In the genomic region with DNA sequence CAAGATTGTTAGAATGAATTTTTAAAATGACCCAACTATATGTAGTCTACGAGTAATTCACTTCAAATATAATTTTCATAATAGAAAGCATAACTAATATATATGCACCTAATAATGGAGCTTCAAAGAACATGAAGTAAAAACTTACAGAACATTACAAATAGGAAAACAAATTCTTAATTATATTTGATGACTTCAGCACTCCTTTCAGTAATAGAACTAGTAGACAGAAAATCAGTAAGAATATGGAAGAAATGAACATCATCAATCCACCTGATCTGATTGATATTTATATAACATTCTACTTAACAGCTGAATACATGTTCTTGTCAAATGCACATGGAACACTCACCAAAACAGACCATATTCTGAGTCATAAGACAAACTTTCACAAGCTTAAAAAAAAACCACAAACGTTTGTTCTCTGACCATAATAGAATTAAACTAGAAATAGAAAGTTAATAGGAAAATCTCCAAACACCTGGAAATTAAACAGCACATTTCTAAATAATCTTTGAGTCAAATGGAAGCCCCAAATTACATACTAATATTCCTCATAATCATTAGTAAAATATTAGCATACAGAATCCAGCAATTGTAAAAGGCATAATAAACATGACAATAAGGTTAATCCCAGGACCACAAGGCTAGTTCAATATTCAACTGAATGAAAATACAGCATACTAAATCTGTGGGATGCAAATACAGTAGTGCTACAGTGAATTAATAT, we compare ENCODE assay signal across 10 cellular contexts. TPM values are rescaled to one million over a fixed set of nuclear protein-coding genes. Genes with fewer than 3 reads are reported as not detected.
DNase-seq lines count a peak whose midpoint lies in the region; ATAC-seq, FAIRE-seq and TF ChIP-seq lines count a peak whose summit lies in the region.
"Had no signal": no experiment of that assay in that cellular context is flagged by ENCODE, and none has a peak within 500 bp of the region (broad histone marks: within the 10 kb centered on the region; RNA-seq: fewer than 3 reads in every experiment).

No MANE protein-coding gene starts in this region.

- H3K27ac ChIP-seq in HepG2 (ENCODE audit: extremely low read length, insufficient read depth, low read length) (no peak overlapping the region), right lobe of liver (no peak overlapping the region)
- H3K27ac ChIP-seq: VCaP had no signal

- in situ Hi-C loops in HepG2 (cut with HindIII; ENCODE audit: extremely low pct_ligation_motif_present, low pct_unique_long_range_greater_than_20kb), result no loop called here
- in situ Hi-C loops in astrocyte of the spinal cord (cut with HindIII; ENCODE audit: low sequenced_read_pairs), result no loop called here

- no peak overlapping the region for H3K9ac ChIP-seq in HepG2 (ENCODE audit: insufficient read depth, low read depth, low read length)

- 85% methylated on average over 2 of the region's 2 CpGs for WGBS in HepG2 (ENCODE audit: low lambda C conversion rate)
- 57% methylated on average over 2 of the region's 2 CpGs for WGBS in right lobe of liver (ENCODE audit: insufficient coverage, low coverage, low lambda C conversion rate, missing lambda C conversion rate)

- TF ChIP-seq EP300 in HepG2 (IDR thresholded peaks at IDR 0.05; ENCODE audit: low read depth in 2 of 2, low read length in 2 of 2), result no peak
- no peak for TF ChIP-seq EP300 in HepG2 (CRISPR knock-in tag; IDR thresholded peaks at IDR 0.05; ENCODE audit: borderline replicate concordance)

- H4K20me1 ChIP-seq in HepG2 (ENCODE audit: insufficient read depth, low read length), result peaks cover 3% of the 10 kb centered on the region; the same call in 1 of the 2 replicates

- peaks cover 44% of the 10 kb centered on the region for H3K79me2 ChIP-seq in HepG2 (ENCODE audit: insufficient read depth, low read length)

- POLR2A ChIA-PET in HepG2 (lab: Yijun Ruan, JAX), result interaction anchor here (1.1 kb wide), 1 partner anchor 47 kb away, joined by 4 read pairs; a partner anchor contains a TSS

- CTCF ChIA-PET in HepG2 (lab: Yijun Ruan, JAX; ENCODE audit: low intra/inter-chr PET ratio, low total read pairs), result no interaction called here

- no peak for ATAC-seq in HepG2
- ATAC-seq in right lobe of liver, result no peak
- peak; percentile 91 for ATAC-seq in HG03354 (IDR thresholded peaks at IDR 0.05; ENCODE audit: poor library complexity, severe bottlenecking, unreplicated experiment)

- no peak for FAIRE-seq in HepG2 (lab: Jason Lieb, UNC)
- no peak for FAIRE-seq in D721Med (lab: Jason Lieb, UNC)

- TF ChIP-seq RAD21 in HepG2 (CRISPR knock-in tag; IDR thresholded peaks at IDR 0.05), result no peak

- DNase-seq in HepG2 (ENCODE audit: low spot score), result no peak
- no peak for DNase-seq in right lobe of liver
- peak; percentile 80 for DNase-seq in astrocyte of the spinal cord (ENCODE audit: low read depth, low spot score)
- no peak for DNase-seq in stimulated activated naive CD4-positive, alpha-beta T cell (lab: John Stamatoyannopoulos, UW)
- no peak for DNase-seq in D721Med (ENCODE audit: insufficient read length, low spot score)
- no peak for DNase-seq in NCI-H748 (lab: John Stamatoyannopoulos, UW; ENCODE audit: unreplicated experiment)
- DNase-seq in DMS 273 treated with DMSO at 0.1 percent for 48 hours (lab: John Stamatoyannopoulos, UW), result no peak
- DNase-seq: naive thymus-derived CD8-positive, alpha-beta T cell had no signal

- H3K9me3 ChIP-seq in HepG2 (ENCODE audit: low read length) (0 out of 2 replicates have a peak, but pooled peaks cover 4% of the 10 kb centered on the region), right lobe of liver (no peaks in the 10 kb centered on the region)

- intact Hi-C loops in HepG2 (cut with micrococcal nuclease; ENCODE audit: unreplicated experiment), result no loop called here
- intact Hi-C loops in right lobe of liver (cut with DNase I), result no loop called here

- TF ChIP-seq POLR2A in HepG2 (IDR thresholded peaks at IDR 0.05; ENCODE audit: insufficient read depth in 1 of 2, low read depth in 2 of 2, low read length in 2 of 2), result no peak
- no peak for TF ChIP-seq POLR2A in right lobe of liver (IDR thresholded peaks at IDR 0.05)

- no peak overlapping the region for H3K4me2 ChIP-seq in HepG2 (ENCODE audit: low read depth, low read length)

- H3K4me3 ChIP-seq in HepG2 (replicated peaks in 1 of 3; ENCODE audit: insufficient read depth in 1 of 3, low read depth in 2 of 3, low read length in 3 of 3), result no peak overlapping the region
- no peak overlapping the region for H3K4me3 ChIP-seq in right lobe of liver
- H3K4me3 ChIP-seq in astrocyte of the spinal cord (ENCODE audit: low read depth, low read length), result no peak overlapping the region

- H3K27me3 ChIP-seq in HepG2 (ENCODE audit: control insufficient read depth in 1 of 2, insufficient read depth in 2 of 2, low read length in 2 of 2) (no peaks in the 10 kb centered on the region), right lobe of liver (no peaks in the 10 kb centered on the region)

- no peak for TF ChIP-seq CTCF in HepG2 (CRISPR knock-in tag; IDR thresholded peaks at IDR 0.05)
- TF ChIP-seq CTCF in right lobe of liver (IDR thresholded peaks at IDR 0.05), result no peak
- no peak for TF ChIP-seq CTCF in astrocyte of the spinal cord (IDR thresholded peaks at IDR 0.05; ENCODE audit: low read depth, low read length)
- no peak for TF ChIP-seq CTCF in D721Med (IDR thresholded peaks at IDR 0.05; ENCODE audit: insufficient read depth, missing control alignments)

- H2AFZ ChIP-seq in HepG2 (ENCODE audit: low read length), result no peak overlapping the region

- H3K4me1 ChIP-seq in HepG2 (ENCODE audit: insufficient read depth, low read length) (no peaks in the 10 kb centered on the region), right lobe of liver (no peaks in the 10 kb centered on the region)

- BruUV-seq in HepG2 (replicated peaks; lab: Mats Ljungman, UMichigan), result no TSS peak

- H3K36me3 ChIP-seq in HepG2 (replicated peaks in 1 of 2; ENCODE audit: control insufficient read depth in 1 of 2, insufficient read depth in 2 of 2, low read length in 2 of 2) (no peaks in the 10 kb centered on the region), right lobe of liver (no peaks in the 10 kb centered on the region)

TF ChIP-seq in HepG2, 621 proteins besides CTCF, POLR2A, EP300 and RAD21 (continues in another document):
- TF ChIP-seq, protein P1, sequence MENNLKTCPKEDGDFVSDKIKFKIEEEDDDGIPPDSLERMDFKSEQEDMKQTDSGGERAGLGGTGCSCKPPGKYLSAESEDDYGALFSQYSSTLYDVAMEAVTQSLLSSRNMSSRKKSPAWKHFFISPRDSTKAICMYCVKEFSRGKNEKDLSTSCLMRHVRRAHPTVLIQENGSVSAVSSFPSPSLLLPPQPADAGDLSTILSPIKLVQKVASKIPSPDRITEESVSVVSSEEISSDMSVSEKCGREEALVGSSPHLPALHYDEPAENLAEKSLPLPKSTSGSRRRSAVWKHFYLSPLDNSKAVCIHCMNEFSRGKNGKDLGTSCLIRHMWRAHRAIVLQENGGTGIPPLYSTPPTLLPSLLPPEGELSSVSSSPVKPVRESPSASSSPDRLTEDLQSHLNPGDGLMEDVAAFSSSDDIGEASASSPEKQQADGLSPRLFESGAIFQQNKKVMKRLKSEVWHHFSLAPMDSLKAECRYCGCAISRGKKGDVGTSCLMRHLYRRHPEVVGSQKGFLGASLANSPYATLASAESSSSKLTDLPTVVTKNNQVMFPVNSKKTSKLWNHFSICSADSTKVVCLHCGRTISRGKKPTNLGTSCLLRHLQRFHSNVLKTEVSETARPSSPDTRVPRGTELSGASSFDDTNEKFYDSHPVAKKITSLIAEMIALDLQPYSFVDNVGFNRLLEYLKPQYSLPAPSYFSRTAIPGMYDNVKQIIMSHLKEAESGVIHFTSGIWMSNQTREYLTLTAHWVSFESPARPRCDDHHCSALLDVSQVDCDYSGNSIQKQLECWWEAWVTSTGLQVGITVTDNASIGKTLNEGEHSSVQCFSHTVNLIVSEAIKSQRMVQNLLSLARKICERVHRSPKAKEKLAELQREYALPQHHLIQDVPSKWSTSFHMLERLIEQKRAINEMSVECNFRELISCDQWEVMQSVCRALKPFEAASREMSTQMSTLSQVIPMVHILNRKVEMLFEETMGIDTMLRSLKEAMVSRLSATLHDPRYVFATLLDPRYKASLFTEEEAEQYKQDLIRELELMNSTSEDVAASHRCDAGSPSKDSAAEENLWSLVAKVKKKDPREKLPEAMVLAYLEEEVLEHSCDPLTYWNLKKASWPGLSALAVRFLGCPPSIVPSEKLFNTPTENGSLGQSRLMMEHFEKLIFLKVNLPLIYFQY (CRISPR knock-in tag; IDR thresholded peaks at IDR 0.05; ENCODE audit: borderline replicate concordance), result no peak
- TF ChIP-seq ZBTB8A (CRISPR knock-in tag; IDR thresholded peaks at IDR 0.05; ENCODE audit: borderline replicate concordance, low read depth) (no peak), ZKSCAN5 (CRISPR knock-in tag; IDR thresholded peaks at IDR 0.05) (no peak), ELF4 (CRISPR knock-in tag; IDR thresholded peaks at IDR 0.05; ENCODE audit: borderline replicate concordance) (no peak), MAFK (conservative IDR thresholded peaks at IDR 0.05 in 1 of 2, IDR thresholded peaks at IDR 0.05 in 1 of 2; ENCODE audit: low read length in 2 of 2) (peak; percentile 29 to 55; a peak in 3 of 4 replicates)

RNA-seq across cellular contexts. Expression of a gene that starts 48.0 kb away (rescaled TPM):
- 13.4 and 14.0 TPM in 2 replicates for total RNA-seq in HepG2 (2016; rRNA removed; fragmentation: Illumina TruSeq; extraction: Trizol)
- total RNA-seq in HepG2 (2016; cell fraction: cytosol; rRNA removed; fragmentation: Illumina TruSeq; extraction: Trizol; ENCODE audit: low read depth), result 22.5 and 25.2 TPM in 2 replicates
- 12.1 and 13.9 TPM in 2 replicates for total RNA-seq in HepG2 (2016; cell fraction: insoluble cytoplasmic fraction; rRNA removed; fragmentation: Illumina TruSeq; extraction: Trizol)
- 14.4 and 19.6 TPM in 2 replicates for total RNA-seq in HepG2 (2016; cell fraction: membrane; rRNA removed; fragmentation: Illumina TruSeq; extraction: Trizol)
- 33.7 and 34.1 TPM in 2 replicates for total RNA-seq in HepG2 (2016; cell fraction: nucleus; rRNA removed; fragmentation: Illumina TruSeq; extraction: Trizol)
- 10.1 and 12.5 TPM in 2 replicates for polyA plus RNA-seq in HepG2 (2011; rRNA removed)
- 5.2 and 8.2 TPM in 2 replicates for polyA plus RNA-seq in HepG2 (2011; cell fraction: cytosol; rRNA removed)
- polyA plus RNA-seq in HepG2 (2011; cell fraction: nucleus; rRNA removed), result 11.9 and 15.4 TPM in 2 replicates
- polyA plus RNA-seq in HepG2 (2012), result 7.5 and 9.3 TPM in 2 replicates
- polyA plus RNA-seq in HepG2 (2016; cell fraction: cytosol; fragmentation: Illumina TruSeq; extraction: Trizol; ENCODE audit: low read depth), result 2.9 and 3.9 TPM in 2 replicates
- polyA plus RNA-seq in HepG2 (2016; cell fraction: insoluble cytoplasmic fraction; fragmentation: Illumina TruSeq; extraction: Trizol; ENCODE audit: low read depth), result 7.0 and 8.0 TPM in 2 replicates
- 4.3 and 6.0 TPM in 2 replicates for polyA plus RNA-seq in HepG2 (2016; cell fraction: membrane; fragmentation: Illumina TruSeq; extraction: Trizol; ENCODE audit: low read depth)
- polyA plus RNA-seq in HepG2 (2016; cell fraction: nucleus; fragmentation: Illumina TruSeq; extraction: Trizol; ENCODE audit: insufficient read depth, low read depth), result 12.8 and 14.4 TPM in 2 replicates
- 23.3 and 34.0 TPM in 2 replicates for polyA minus RNA-seq in HepG2 (2011; rRNA and poly(A)+ RNA removed; ENCODE audit: low replicate concordance)
- 20.0 and 26.5 TPM in 2 replicates for polyA minus RNA-seq in HepG2 (2011; cell fraction: cytosol; rRNA and poly(A)+ RNA removed)
- polyA minus RNA-seq in HepG2 (2011; cell fraction: nucleus; rRNA and poly(A)+ RNA removed), result 109 and 113 TPM in 2 replicates
- 10 to 100 TPM in 5 of 6 experiments, 1 to 10 TPM in 1; 9.0 to 17.7 (median 13.2) TPM for total RNA-seq in right lobe of liver
